9 cellular contexts compared by ENCODE assay signal in the genomic region with DNA sequence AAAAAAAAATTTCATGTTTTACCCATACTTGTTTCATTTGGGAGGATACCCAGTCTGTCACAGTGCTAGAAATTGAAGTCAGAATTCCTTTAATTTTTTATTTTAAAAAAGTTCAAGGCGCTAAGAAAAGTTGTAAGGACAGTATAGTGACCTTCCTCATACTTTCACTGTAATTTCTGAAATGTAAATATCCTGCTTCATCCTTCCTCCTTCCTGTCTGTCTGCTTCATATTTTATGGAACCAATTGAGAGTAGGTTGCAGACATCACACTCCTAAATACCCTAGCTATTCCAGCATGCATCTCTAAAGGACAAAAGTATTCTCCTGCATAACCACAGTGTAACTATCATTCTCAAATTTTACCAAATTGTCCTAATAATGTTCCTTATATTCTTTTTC. TPM values are rescaled to one million over a fixed set of nuclear protein-coding genes. Genes with fewer than 3 reads are reported as not detected.
"Had no signal": no experiment of that assay in that cellular context is flagged by ENCODE, and none has a peak within 500 bp of the region (broad histone marks: within the 10 kb centered on the region; RNA-seq: fewer than 3 reads in every experiment).

No MANE protein-coding gene starts in this region.

- H3K27ac ChIP-seq: GM23248, HL-60 had no signal

- H3K9me3 Mint-ChIP-seq: HFFc6, IgD-negative memory B cell had no signal

- H3K9me3 ChIP-seq: HAP-1 had no signal

- H3K36me3 ChIP-seq: HAP-1 had no signal

- H2AFZ ChIP-seq: GM23248 had no signal

- DNase-seq: GM23248, GOT3, H7, HFFc6 had no signal

- ATAC-seq: HCT116, HepG2 had no signal

- H3K27ac Mint-ChIP-seq: HFFc6 had no signal

- H3K4me1 ChIP-seq: HAP-1 had no signal

- H3K9ac ChIP-seq: GM23248 had no signal

- H3K4me3 ChIP-seq: GM23248, HAP-1 had no signal

- H3K4me3 Mint-ChIP-seq: HFFc6, IgD-negative memory B cell had no signal

RNA-seq across cellular contexts. Expression of a gene that starts 35.8 kb away (rescaled TPM):
- total RNA-seq: GM23248, HFFc6 had no signal
